In the genomic region with DNA sequence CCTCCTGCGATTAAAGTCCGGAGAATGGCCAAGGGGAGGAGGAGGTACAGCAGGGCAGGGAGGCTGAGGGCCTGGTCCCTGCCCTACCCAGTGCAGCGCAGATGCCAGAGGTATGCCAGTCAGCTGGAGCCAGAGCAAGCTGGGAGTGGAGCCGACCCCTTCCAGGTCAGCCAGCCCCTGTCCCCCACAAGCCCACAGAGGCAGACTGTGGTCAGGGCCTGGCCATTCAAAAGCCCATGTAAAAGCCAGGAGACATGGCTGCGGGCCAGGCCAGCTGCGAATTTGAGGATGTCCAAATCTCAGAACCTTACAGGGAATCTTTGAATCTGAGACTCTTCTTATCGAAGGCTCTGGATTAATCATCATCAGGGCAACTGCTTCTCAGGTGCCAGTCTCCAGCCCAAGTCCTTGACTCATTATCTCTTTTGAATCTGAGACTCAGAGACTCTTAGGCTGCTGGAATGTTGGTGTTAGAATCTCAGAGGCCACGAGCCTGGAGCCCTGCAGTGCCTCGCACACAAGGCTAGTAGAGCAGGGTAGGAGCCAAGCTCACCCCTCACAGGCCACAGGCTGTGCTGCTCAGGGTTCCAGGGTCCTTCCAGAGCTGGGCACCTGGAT, we compare ENCODE assay signal across 8 cellular contexts. TPM values are rescaled to one million over a fixed set of nuclear protein-coding genes. Genes with fewer than 3 reads are reported as not detected.
DNase-seq lines count a peak whose midpoint lies in the region; ATAC-seq, FAIRE-seq and TF ChIP-seq lines count a peak whose summit lies in the region.

No MANE protein-coding gene starts in this region.

- H3K9me3 ChIP-seq in hepatocyte (ENCODE audit: low read depth) (no peaks in the 10 kb centered on the region), small intestine (ENCODE audit: control insufficient read depth, low read depth) (no peaks in the 10 kb centered on the region)

- ATAC-seq in GM19351 (IDR thresholded peaks at IDR 0.05; ENCODE audit: unreplicated experiment): no peak

- TF ChIP-seq CTCF in astrocyte of the spinal cord (IDR thresholded peaks at IDR 0.05; ENCODE audit: low read depth, low read length) (no peak), hepatocyte (IDR thresholded peaks at IDR 0.05; ENCODE audit: poor library complexity) (no peak)

- FAIRE-seq in small intestine (lab: Jason Lieb, UNC): no peak

- no peaks in the 10 kb centered on the region for H4K20me1 ChIP-seq in hepatocyte (ENCODE audit: insufficient read depth, poor library complexity, severe bottlenecking)

- H3K4me2 ChIP-seq in hepatocyte: peak overlapping the region; percentile 73

- peaks cover 9% of the 10 kb centered on the region for H3K4me1 ChIP-seq in hepatocyte (ENCODE audit: insufficient read depth)
- H3K4me1 ChIP-seq in small intestine (ENCODE audit: control insufficient read depth in 2 of 2, insufficient read depth in 1 of 2, low read depth in 1 of 2, low read length in 1 of 2): peaks cover 0 to 3% of the 10 kb centered on the region in 2 donors

- peak; percentile 21 for DNase-seq in HCEC 1CT
- peak; percentile 36 for DNase-seq in astrocyte of the spinal cord (ENCODE audit: low read depth, low spot score)
- no peak for DNase-seq in hepatocyte (ENCODE audit: low spot score)
- peak; percentile 59 for DNase-seq in small intestine
- DNase-seq in GF-D8 (lab: John Stamatoyannopoulos, UW): no peak
- DNase-seq in activated CD8-positive, alpha-beta memory T cell treated with anti-CD3 and anti-CD28 coated beads, Interleukin-2, amount 50 U/mL, for 4 hours: no peak
- DNase-seq in cerebellar nuclear complex (lab: John Stamatoyannopoulos, UW): no peak

- H3K27ac ChIP-seq in hepatocyte (peak overlapping the region; percentile 70), small intestine (ENCODE audit: low read depth in 1 of 2, low read length in 1 of 2) (peak overlapping the region; percentile 73 to 92)

- no peaks in the 10 kb centered on the region for H3K36me3 ChIP-seq in hepatocyte (replicated peaks; ENCODE audit: insufficient read depth, low read depth)
- no peaks in the 10 kb centered on the region for H3K36me3 ChIP-seq in small intestine (ENCODE audit: control insufficient read depth in 2 of 2, insufficient read depth in 2 of 2, low read length in 2 of 2)

- 69% methylated on average over 9 of the region's 9 CpGs for WGBS in hepatocyte (ENCODE audit: low lambda C conversion rate, missing lambda C conversion rate)
- 10 to 43% (median 24%) methylated on average over 7 to 9 of the region's 9 CpGs for WGBS in small intestine, 3 donors

- H3K4me3 ChIP-seq in astrocyte of the spinal cord (ENCODE audit: low read depth, low read length): peak overlapping the region; percentile 33
- H3K4me3 ChIP-seq in hepatocyte: no peak overlapping the region
- H3K4me3 ChIP-seq in small intestine (ENCODE audit: low read depth in 1 of 2, low read length in 2 of 2): peak overlapping the region; percentile 25 to 34

- H3K27me3 ChIP-seq in hepatocyte (no peaks in the 10 kb centered on the region), small intestine (ENCODE audit: control insufficient read depth in 2 of 2, insufficient read depth in 2 of 2, low read length in 2 of 2) (no peaks in the 10 kb centered on the region)

- no peaks in the 10 kb centered on the region for H3K79me2 ChIP-seq in hepatocyte

- in situ Hi-C loops in astrocyte of the spinal cord (cut with HindIII; ENCODE audit: low sequenced_read_pairs): no loop called here

- no peak overlapping the region for H2AFZ ChIP-seq in hepatocyte

- no peaks in the 10 kb centered on the region for H3K9me2 ChIP-seq in hepatocyte (replicated peaks; ENCODE audit: insufficient read depth)

RNA-seq across cellular contexts. Expression of gene IQSEC2, which starts 0.6 kb away (rescaled TPM):
- total RNA-seq in hepatocyte: 7.0 and 8.4 TPM in 2 replicates
- 3.7 and 4.4 TPM in 2 replicates for polyA plus RNA-seq in hepatocyte
- polyA plus RNA-seq in small intestine: 10 to 100 TPM; 14.9 to 44.5 (median 32.7) TPM

RNA-seq across cellular contexts. Expression of gene KDM5C, which starts 55.8 kb away (rescaled TPM):
- 107 and 144 TPM in 2 replicates for total RNA-seq in hepatocyte
- polyA plus RNA-seq in hepatocyte (74.5 and 85.5 TPM in 2 replicates), small intestine (10 to 100 TPM; 22.6 to 27.2 (median 25.7) TPM)

Comparison
In these comparisons a context has a peak if more than half of its experiments do, and no peak if none do; other contexts are left out.
1. DNase-seq: peak in HCEC 1CT (single experiment), astrocyte of the spinal cord (single experiment) and small intestine (single experiment); none in hepatocyte (single experiment), GF-D8 (single experiment), activated CD8-positive, alpha-beta memory T cell treated with anti-CD3 and anti-CD28 coated beads, Interleukin-2, amount 50 U/mL, for 4 hours (single experiment) and cerebellar nuclear complex (0 of 2).